Comparison of ENCODE assay signal across 1 cellular context in genomic region chr6:33585403-33586107, GRCh38.
TF ChIP-seq lines count a peak whose summit lies in the region.

No MANE protein-coding gene starts in this region.

TF ChIP-seq in HepG2, 621 proteins besides CTCF, POLR2A, EP300 and RAD21 (continued from another document and continues in another):
- TF ChIP-seq HMGXB3 (CRISPR knock-in tag; IDR thresholded peaks at IDR 0.05; ENCODE audit: borderline replicate concordance) (peak; percentile 71; the same call in 1 of the 2 replicates), HDAC2 (CRISPR knock-in tag; IDR thresholded peaks at IDR 0.05) (0 out of 2 replicates have a peak, but pooled peaks have one; percentile 44), SNAPC4 (CRISPR knock-in tag; IDR thresholded peaks at IDR 0.05) (no peak), XRCC5 (optimal IDR thresholded peaks at IDR 0.05; ENCODE audit: low read length) (peak; percentile 93), SP2 (CRISPR knock-in tag; IDR thresholded peaks at IDR 0.05) (no peak), EHMT2 (IDR thresholded peaks at IDR 0.05; ENCODE audit: borderline replicate concordance, low read depth, low read length) (no peak), DNMT3B (CRISPR knock-in tag; conservative IDR thresholded peaks at IDR 0.05) (no peak; the same call in 1 of the 2 replicates), ZBTB25 (CRISPR knock-in tag; IDR thresholded peaks at IDR 0.05) (peak; percentile 79; the same call in 1 of the 2 replicates), E2F5 (CRISPR knock-in tag; conservative IDR thresholded peaks at IDR 0.05) (no peak), MBD4 (IDR thresholded peaks at IDR 0.05; ENCODE audit: borderline replicate concordance, low read length) (no peak), MXD3 (CRISPR knock-in tag; IDR thresholded peaks at IDR 0.05) (peak; percentile 61; the same call in 1 of the 2 replicates), THAP7 (CRISPR knock-in tag; IDR thresholded peaks at IDR 0.05) (no peak), NFE2 (CRISPR knock-in tag; IDR thresholded peaks at IDR 0.05) (no peak), TRAFD1 (CRISPR knock-in tag; IDR thresholded peaks at IDR 0.05; ENCODE audit: borderline replicate concordance) (no peak), ZNF484 (CRISPR knock-in tag; IDR thresholded peaks at IDR 0.05; ENCODE audit: borderline replicate concordance, low read depth) (no peak), ZNF136 (CRISPR knock-in tag; IDR thresholded peaks at IDR 0.05; ENCODE audit: low read depth) (no peak), GATAD1 (CRISPR knock-in tag; IDR thresholded peaks at IDR 0.05) (peak; percentile 78), TGIF2 (CRISPR knock-in tag; IDR thresholded peaks at IDR 0.05) (peak; percentile 72), NONO (IDR thresholded peaks at IDR 0.05) (no peak), NONO (CRISPR knock-in tag; conservative IDR thresholded peaks at IDR 0.05) (0 out of 2 replicates have a peak, but pooled peaks have one; percentile 22), POLR2G (IDR thresholded peaks at IDR 0.05; ENCODE audit: low read depth, low read length) (no peak), ZNF549 (CRISPR knock-in tag; IDR thresholded peaks at IDR 0.05) (no peak), TIGD3 (CRISPR knock-in tag; IDR thresholded peaks at IDR 0.05; ENCODE audit: borderline replicate concordance) (no peak; the same call in 1 of the 2 replicates), TFAP4 (IDR thresholded peaks at IDR 0.05; ENCODE audit: borderline replicate concordance, low read depth) (no peak), LCORL (IDR thresholded peaks at IDR 0.05) (no peak), LCORL (CRISPR knock-in tag; IDR thresholded peaks at IDR 0.05) (peak; percentile 69), KAT2B (IDR thresholded peaks at IDR 0.05; ENCODE audit: borderline replicate concordance, low read depth, low read length) (no peak), ZBTB7B (CRISPR knock-in tag; IDR thresholded peaks at IDR 0.05) (peak; percentile 92), PBX3 (CRISPR knock-in tag; IDR thresholded peaks at IDR 0.05; ENCODE audit: borderline replicate concordance) (no peak), ZBTB10 (CRISPR knock-in tag; IDR thresholded peaks at IDR 0.05; ENCODE audit: borderline replicate concordance) (no peak), MTA1 (CRISPR knock-in tag; IDR thresholded peaks at IDR 0.05; ENCODE audit: borderline replicate concordance) (peak; percentile 23; the same call in 1 of the 2 replicates), CEBPG (CRISPR knock-in tag; IDR thresholded peaks at IDR 0.05) (peak; percentile 31; the same call in 1 of the 2 replicates), KDM1A (CRISPR knock-in tag; IDR thresholded peaks at IDR 0.05) (peak; percentile 7; the same call in 1 of the 2 replicates), ZNF629 (CRISPR knock-in tag; conservative IDR thresholded peaks at IDR 0.05) (no peak), ETS1 (CRISPR knock-in tag; IDR thresholded peaks at IDR 0.05) (no peak), PLRG1 (conservative IDR thresholded peaks at IDR 0.05) (no peak)
